ENCODE assay signal across 29 cellular contexts in genomic region chr6:113010590-113010989, GRCh38.
"Had no signal": no experiment of that assay in that cellular context is flagged by ENCODE, and none has a peak within 500 bp of the region (broad histone marks: within the 10 kb centered on the region; RNA-seq: fewer than 3 reads in every experiment).

No MANE protein-coding gene starts in this region.

- H3K27ac Mint-ChIP-seq: activated CD4-positive, alpha-beta T cell treated with anti-CD3 and anti-CD28 coated beads, Interleukin-2, amount 10 ng/mL, durations not matched to agents 24 days and 14 days; activated CD8-positive, alpha-beta T cell treated with anti-CD3 and anti-CD28 coated beads for 36 hours; activated naive CD4-positive, alpha-beta T cell treated with anti-CD3 and anti-CD28 coated beads, Interleukin-2, amount 50 U/mL, for 24 hours; activated naive CD8-positive, alpha-beta T cell treated with anti-CD3 and anti-CD28 coated beads, Interleukin-2, amount 10 ng/mL, durations not matched to agents 7 days and 5 days; activated T-cell treated with anti-CD3 and anti-CD28 coated beads, Interleukin-2, amount 50 U/mL, for 72 hours; activated T-helper 17 cell treated with anti-CD3 and anti-CD28 coated beads, Interleukin-2, amount 50 U/mL, for 72 hours had no signal

- H3K4me3 ChIP-seq: adrenal gland, body of pancreas, breast epithelium, Peyer's patch, SJSA1 had no signal

- H3K9me3 ChIP-seq: adrenal gland, body of pancreas, breast epithelium, Peyer's patch, SJSA1 had no signal

- DNase-seq: activated CD4-positive, alpha-beta T cell treated with anti-CD3 and anti-CD28 coated beads, Interleukin-2, amount 10 ng/mL, durations not matched to agents 24 days and 14 days; activated CD4-positive, alpha-beta T cell treated with anti-CD3 and anti-CD28 coated beads, Interleukin-2, amount 50 U/mL, for 4 hours; activated CD8-positive, alpha-beta T cell treated with anti-CD3 and anti-CD28 coated beads for 36 hours; activated effector memory CD4-positive, alpha-beta T cell treated with anti-CD3 and anti-CD28 coated beads, Interleukin-2, amount 50 U/mL, for 16 hours; activated naive CD4-positive, alpha-beta T cell treated with Interleukin-2 at 50 U/mL for 16 hours; activated naive CD8-positive, alpha-beta T cell treated with anti-CD3 and anti-CD28 coated beads, Interleukin-2, amount 10 ng/mL, durations not matched to agents 7 days and 5 days; activated T-cell treated with anti-CD3 and anti-CD28 coated beads, Interleukin-2, amount 50 U/mL, for 1 hour; activated T-cell treated with anti-CD3 and anti-CD28 coated beads, Interleukin-2, amount 50 U/mL, for 72 hours; adrenal gland; body of pancreas; NCI-H1092 treated with DMSO at 0.1 percent for 48 hours; NCI-H1417; NCI-H146; NCI-H187; NCI-H2029 treated with DMSO at 0.1 percent for 48 hours; NCI-H2107; NCI-H2171; NCI-H510A; NCI-H526; NCI-H748 treated with DMSO at 0.1 percent for 48 hours; NK-92 treated with Interleukin-12 subunit alpha and Interleukin-12 subunit beta, amount 100 ng/mL, for 24 hours; PC-3; Peyer's patch; RPMI8226; SHP77 treated with DMSO at 0.1 percent for 48 hours had no signal

- H3K27ac ChIP-seq: adrenal gland, body of pancreas, breast epithelium, Peyer's patch, SJSA1 had no signal

- H3K4me1 ChIP-seq: adrenal gland, body of pancreas, breast epithelium, Peyer's patch, SJSA1 had no signal

- H3K4me3 Mint-ChIP-seq: activated CD4-positive, alpha-beta T cell treated with anti-CD3 and anti-CD28 coated beads, Interleukin-2, amount 10 ng/mL, durations not matched to agents 24 days and 14 days; activated CD8-positive, alpha-beta T cell treated with anti-CD3 and anti-CD28 coated beads for 36 hours; activated naive CD4-positive, alpha-beta T cell treated with anti-CD3 and anti-CD28 coated beads, Interleukin-2, amount 50 U/mL, for 24 hours; activated naive CD8-positive, alpha-beta T cell treated with anti-CD3 and anti-CD28 coated beads, Interleukin-2, amount 10 ng/mL, durations not matched to agents 7 days and 5 days; activated T-cell treated with anti-CD3 and anti-CD28 coated beads, Interleukin-2, amount 50 U/mL, for 72 hours; activated T-helper 17 cell treated with anti-CD3 and anti-CD28 coated beads, Interleukin-2, amount 50 U/mL, for 72 hours had no signal

- H3K9me3 Mint-ChIP-seq: activated CD4-positive, alpha-beta T cell treated with anti-CD3 and anti-CD28 coated beads, Interleukin-2, amount 10 ng/mL, durations not matched to agents 24 days and 14 days; activated CD8-positive, alpha-beta T cell treated with anti-CD3 and anti-CD28 coated beads for 36 hours; activated naive CD4-positive, alpha-beta T cell treated with anti-CD3 and anti-CD28 coated beads, Interleukin-2, amount 50 U/mL, for 24 hours; activated naive CD8-positive, alpha-beta T cell treated with anti-CD3 and anti-CD28 coated beads, Interleukin-2, amount 10 ng/mL, durations not matched to agents 7 days and 5 days; activated T-helper 17 cell treated with anti-CD3 and anti-CD28 coated beads, Interleukin-2, amount 50 U/mL, for 72 hours had no signal

- H3K27me3 Mint-ChIP-seq: activated CD4-positive, alpha-beta T cell treated with anti-CD3 and anti-CD28 coated beads, Interleukin-2, amount 10 ng/mL, durations not matched to agents 24 days and 14 days; activated CD8-positive, alpha-beta T cell treated with anti-CD3 and anti-CD28 coated beads for 36 hours; activated naive CD4-positive, alpha-beta T cell treated with anti-CD3 and anti-CD28 coated beads, Interleukin-2, amount 50 U/mL, for 24 hours; activated naive CD8-positive, alpha-beta T cell treated with anti-CD3 and anti-CD28 coated beads, Interleukin-2, amount 10 ng/mL, durations not matched to agents 7 days and 5 days; activated T-helper 17 cell treated with anti-CD3 and anti-CD28 coated beads, Interleukin-2, amount 50 U/mL, for 72 hours had no signal

- H3K4me1 Mint-ChIP-seq: activated CD4-positive, alpha-beta T cell treated with anti-CD3 and anti-CD28 coated beads, Interleukin-2, amount 10 ng/mL, durations not matched to agents 24 days and 14 days; activated naive CD4-positive, alpha-beta T cell treated with anti-CD3 and anti-CD28 coated beads, Interleukin-2, amount 50 U/mL, for 24 hours; activated naive CD8-positive, alpha-beta T cell treated with anti-CD3 and anti-CD28 coated beads, Interleukin-2, amount 10 ng/mL, durations not matched to agents 7 days and 5 days; activated T-helper 17 cell treated with anti-CD3 and anti-CD28 coated beads, Interleukin-2, amount 50 U/mL, for 72 hours had no signal

- H3K36me3 ChIP-seq: adrenal gland, breast epithelium, Peyer's patch, SJSA1 had no signal

- H3K27me3 ChIP-seq: adrenal gland, body of pancreas, breast epithelium, Peyer's patch, SJSA1 had no signal

- H3K36me3 Mint-ChIP-seq: activated naive CD4-positive, alpha-beta T cell treated with anti-CD3 and anti-CD28 coated beads, Interleukin-2, amount 50 U/mL, for 24 hours; activated naive CD8-positive, alpha-beta T cell treated with anti-CD3 and anti-CD28 coated beads, Interleukin-2, amount 10 ng/mL, durations not matched to agents 7 days and 5 days had no signal
